In genomic region chr7:97117372-97118188, GRCh38 we compare ENCODE assay signal across 8 cellular contexts. TPM values are rescaled to one million over a fixed set of nuclear protein-coding genes. Genes with fewer than 3 reads are reported as not detected.
A peak's percentile ranks its signal among the peaks of the same experiment; 100 is the strongest.
DNase-seq lines count a peak whose midpoint lies in the region; ATAC-seq and TF ChIP-seq lines count a peak whose summit lies in the region.

Gene SDHAF3, plus strand, starts transcription at chr7:97117698. Its CDS starts 26 bp downstream, at chr7:97117724.

- peak within 1 kb of the TSS; percentile 92 for H3K27ac ChIP-seq in cingulate gyrus (ENCODE audit: low read depth, low read length)

- H3K36me3 Mint-ChIP-seq in activated CD4-positive, alpha-beta T cell treated with anti-CD3 and anti-CD28 coated beads for 36 hours (ENCODE audit: low read depth): peaks cover 14% of the 10 kb centered on the region

- POLR2A ChIA-PET in BJ (lab: Charles Lee): no interaction called here
- POLR2A ChIA-PET in activated CD4-positive, alpha-beta T cell treated with anti-CD3 and anti-CD28 coated beads for 36 hours (lab: Charles Lee): interaction anchor here (0.8 to 1.3 kb wide), 2 partner anchors 13 to 755 kb away, joined by 3 to 4 read pairs; partner anchors contain the start of gene ASNS

- peak; percentile 93 for ATAC-seq in HG03442 (IDR thresholded peaks at IDR 0.05; ENCODE audit: unreplicated experiment)
- peak; percentile 95 for ATAC-seq in activated CD4-positive, alpha-beta T cell treated with anti-CD3 and anti-CD28 coated beads for 36 hours

- TF ChIP-seq CTCF in BJ (IDR thresholded peaks at IDR 0.05; ENCODE audit: insufficient read depth, low read depth, low read length): peak; percentile 39

- no peaks in the 10 kb centered on the region for H3K27me3 Mint-ChIP-seq in activated CD4-positive, alpha-beta T cell treated with anti-CD3 and anti-CD28 coated beads for 36 hours

- H3K4me1 Mint-ChIP-seq in activated CD4-positive, alpha-beta T cell treated with anti-CD3 and anti-CD28 coated beads for 36 hours: peaks cover 38% of the 10 kb centered on the region

- CTCF ChIA-PET in BJ (lab: Yijun Ruan, JAX): interaction anchor here (0.7 to 4.9 kb wide), 6 partner anchors 12 to 730 kb away, joined by 3 to 20 read pairs (median 4); no protein-coding TSS in a partner anchor
- CTCF ChIA-PET in activated CD4-positive, alpha-beta T cell treated with anti-CD3 and anti-CD28 coated beads for 36 hours (lab: Charles Lee): interaction anchor here (0.5 to 1.6 kb wide), 6 partner anchors 16 to 904 kb away, joined by 3 to 5 read pairs (median 3); no protein-coding TSS in a partner anchor

- H3K4me3 Mint-ChIP-seq in activated CD4-positive, alpha-beta T cell treated with anti-CD3 and anti-CD28 coated beads for 36 hours: peak within 1 kb of the TSS; percentile 82

- H3K27me3 ChIP-seq in BJ (ENCODE audit: control insufficient read depth, insufficient read depth, low read length): no peaks in the 10 kb centered on the region

- intact Hi-C loops in activated CD4-positive, alpha-beta T cell treated with anti-CD3 and anti-CD28 coated beads for 36 hours (cut with DNase I, micrococcal nuclease): loop anchor here (1.0 to 5.0 kb wide), 9 partner anchors 60 to 1164 kb away; partner anchors contain the start of genes ASNS (in 2 of the 2), BRI3 (in 1 of the 2), LMTK2 (in 1 of the 2) and SEM1 (in 1 of the 2)

- peak within 1 kb of the TSS; percentile 71 for H3K4me3 ChIP-seq in BJ (ENCODE audit: low read depth, low read length)

- DNase-seq in BJ (ENCODE audit: low read depth): peak; percentile 91
- peak; percentile 85 for DNase-seq in GM19238 (ENCODE audit: insufficient read length, low spot score)
- peak; percentile 93 to 99 for DNase-seq in NCI-H524 (lab: John Stamatoyannopoulos, UW)
- peak; percentile 99 for DNase-seq in activated CD4-positive, alpha-beta T cell treated with anti-CD3 and anti-CD28 coated beads for 36 hours
- peak; percentile 97 for DNase-seq in kidney tubule cell (ENCODE audit: low spot score)
- peak; percentile 94 to 98 (median 94) for DNase-seq in stimulated activated CD4-positive, alpha-beta T cell treated with anti-CD3 and anti-CD28 coated beads, Interleukin-1b, Interleukin-23, amount 100 ng/mL, for 24 hours (ENCODE audit: low read depth in 4 of 4, low spot score in 1 of 4)

- no peaks in the 10 kb centered on the region for H3K36me3 ChIP-seq in BJ (ENCODE audit: control insufficient read depth, insufficient read depth, low read length)

- H3K27ac Mint-ChIP-seq in activated CD4-positive, alpha-beta T cell treated with anti-CD3 and anti-CD28 coated beads for 36 hours: peak within 1 kb of the TSS; percentile 95

- H3K9me3 Mint-ChIP-seq in activated CD4-positive, alpha-beta T cell treated with anti-CD3 and anti-CD28 coated beads for 36 hours (ENCODE audit: low read depth): no peaks in the 10 kb centered on the region

RNA-seq across cellular contexts. Expression of gene SDHAF3, which starts in this region (rescaled TPM):
- polyA plus RNA-seq in BJ (2011; rRNA removed): 3.9 and 8.1 TPM in 2 replicates
- 1.6 and 10.0 TPM in 2 replicates for polyA minus RNA-seq in BJ (2011; rRNA and poly(A)+ RNA removed)
- 10 to 100 TPM; 30.2 to 44.3 TPM for total RNA-seq in activated CD4-positive, alpha-beta T cell treated with anti-CD3 and anti-CD28 coated beads for 36 hours

Comparison
In these comparisons a context has a peak if more than half of its experiments do, and no peak if none do; other contexts are left out.
1. Peak in every context shown above with its lines: DNase-seq, ATAC-seq, H3K4me3 ChIP-seq and H3K27ac ChIP-seq.